In genomic region chr6:5302995-5303622, GRCh38 we compare ENCODE assay signal across 9 cellular contexts. TPM values are rescaled to one million over a fixed set of nuclear protein-coding genes. Genes with fewer than 3 reads are reported as not detected.
DNase-seq lines count a peak whose midpoint lies in the region; ATAC-seq and TF ChIP-seq lines count a peak whose summit lies in the region.
"Had no signal": no experiment of that assay in that cellular context is flagged by ENCODE, and none has a peak within 500 bp of the region (broad histone marks: within the 10 kb centered on the region; RNA-seq: fewer than 3 reads in every experiment).

No MANE protein-coding gene starts in this region.

- peaks cover 52% of the 10 kb centered on the region for H3K4me1 Mint-ChIP-seq in activated CD8-positive, alpha-beta T cell treated with anti-CD3 and anti-CD28 coated beads for 36 hours (ENCODE audit: low read depth)

- TF ChIP-seq CTCF in GM12873 (IDR thresholded peaks at IDR 0.05; ENCODE audit: insufficient read depth, low read depth, low read length, missing control alignments) (peak; percentile 92), epithelial cell of proximal tubule (conservative IDR thresholded peaks at IDR 0.05; ENCODE audit: low read depth, low read length) (peak; percentile 84), parathyroid adenoma (IDR thresholded peaks at IDR 0.05) (peak; percentile 74), coronary artery (IDR thresholded peaks at IDR 0.05) (no peak)
- peak; percentile 46 for TF ChIP-seq CTCF in activated CD8-positive, alpha-beta T cell treated with anti-CD3 and anti-CD28 coated beads for 36 hours (IDR thresholded peaks at IDR 0.05)

- no peak overlapping the region for H3K4me2 ChIP-seq in parathyroid adenoma (ENCODE audit: low read length)

- no peaks in the 10 kb centered on the region for H3K9me3 ChIP-seq in parathyroid adenoma (ENCODE audit: control insufficient read depth, low read length)

- H3K9me3 Mint-ChIP-seq in activated CD8-positive, alpha-beta T cell treated with anti-CD3 and anti-CD28 coated beads for 36 hours, result no peaks in the 10 kb centered on the region
- H3K9me3 Mint-ChIP-seq: activated naive CD4-positive, alpha-beta T cell treated with anti-CD3 and anti-CD28 coated beads, Interleukin-2, amount 50 U/mL, for 24 hours had no signal

- peaks cover 8% of the 10 kb centered on the region for H3K4me1 ChIP-seq in parathyroid adenoma

- H3K9ac ChIP-seq in parathyroid adenoma, result no peak overlapping the region

- H3K36me3 ChIP-seq in H7 (replicated peaks; ENCODE audit: control insufficient read depth, insufficient read depth, low read length) (no peaks in the 10 kb centered on the region), parathyroid adenoma (ENCODE audit: control insufficient read depth, insufficient read depth, low read length) (no peaks in the 10 kb centered on the region)

- peak overlapping the region; percentile 78 for H3K27ac Mint-ChIP-seq in activated CD8-positive, alpha-beta T cell treated with anti-CD3 and anti-CD28 coated beads for 36 hours

- H3K36me3 Mint-ChIP-seq in activated CD8-positive, alpha-beta T cell treated with anti-CD3 and anti-CD28 coated beads for 36 hours (ENCODE audit: low read depth), result no peaks in the 10 kb centered on the region
- H3K36me3 Mint-ChIP-seq: activated naive CD4-positive, alpha-beta T cell treated with anti-CD3 and anti-CD28 coated beads, Interleukin-2, amount 50 U/mL, for 24 hours had no signal

- H3K27ac ChIP-seq in parathyroid adenoma (no peak overlapping the region), coronary artery (no peak overlapping the region)

- POLR2A ChIA-PET in activated CD8-positive, alpha-beta T cell treated with anti-CD3 and anti-CD28 coated beads for 36 hours (lab: Charles Lee), result interaction anchor here (0.8 to 2.4 kb wide), 6 partner anchors 10 to 42 kb away, joined by 3 to 11 read pairs (median 6); partner anchors contain the start of genes FARS2 and LYRM4

- H3K27me3 Mint-ChIP-seq in activated CD8-positive, alpha-beta T cell treated with anti-CD3 and anti-CD28 coated beads for 36 hours, result no peaks in the 10 kb centered on the region
- H3K27me3 Mint-ChIP-seq: activated naive CD4-positive, alpha-beta T cell treated with anti-CD3 and anti-CD28 coated beads, Interleukin-2, amount 50 U/mL, for 24 hours had no signal

- ATAC-seq in activated CD8-positive, alpha-beta T cell treated with anti-CD3 and anti-CD28 coated beads for 36 hours, result peak; percentile 64

- peaks cover 17% of the 10 kb centered on the region for H3K79me2 ChIP-seq in parathyroid adenoma

- peak overlapping the region; percentile 44 for H3K4me3 Mint-ChIP-seq in activated CD8-positive, alpha-beta T cell treated with anti-CD3 and anti-CD28 coated beads for 36 hours

- H3K27me3 ChIP-seq in H7 (ENCODE audit: control insufficient read depth, insufficient read depth, low read length) (no peaks in the 10 kb centered on the region), parathyroid adenoma (ENCODE audit: control insufficient read depth, insufficient read depth, low read length) (no peaks in the 10 kb centered on the region)

- H3K4me3 ChIP-seq in H7 (ENCODE audit: insufficient read depth, low read depth, low read length) (no peak overlapping the region), epithelial cell of proximal tubule (ENCODE audit: low read depth, low read length) (peak overlapping the region; percentile 31), parathyroid adenoma (ENCODE audit: low read depth, low read length) (no peak overlapping the region), coronary artery (no peak overlapping the region)

- intact Hi-C loops in activated CD8-positive, alpha-beta T cell treated with anti-CD3 and anti-CD28 coated beads for 36 hours (cut with micrococcal nuclease), result loop anchor here (2.0 kb wide), 1 partner anchor 160 kb away; no protein-coding TSS in a partner anchor

- peak; percentile 70 for DNase-seq in H7
- peak; percentile 18 for DNase-seq in MV-4-11 (lab: John Stamatoyannopoulos, UW)
- DNase-seq in activated CD8-positive, alpha-beta T cell treated with anti-CD3 and anti-CD28 coated beads for 36 hours, result peak; percentile 74
- DNase-seq in epithelial cell of proximal tubule (ENCODE audit: low read depth), result peak; percentile 37
- no peak for DNase-seq in coronary artery (ENCODE audit: low spot score)
- no peak for DNase-seq in T1000 (lab: John Stamatoyannopoulos, UW)

- no peak overlapping the region for H2AFZ ChIP-seq in parathyroid adenoma

- CTCF ChIA-PET in activated CD8-positive, alpha-beta T cell treated with anti-CD3 and anti-CD28 coated beads for 36 hours (lab: Charles Lee), result interaction anchor here (0.6 to 5.7 kb wide), 34 partner anchors 9 to 519 kb away, joined by 3 to 48 read pairs (median 4); partner anchors contain the start of genes FARS2 and LYRM4

RNA-seq across cellular contexts. Expression of gene FARS2, which starts 41.8 kb away (rescaled TPM):
- total RNA-seq in H7 (2014; rRNA removed; shearing (Covaris generic)), result 21.2 and 27.1 TPM in 2 replicates
- 10 to 100 TPM; 15.7 to 18.5 TPM for total RNA-seq in activated CD8-positive, alpha-beta T cell treated with anti-CD3 and anti-CD28 coated beads for 36 hours
- 7.7 and 17.9 TPM in 2 replicates for total RNA-seq in epithelial cell of proximal tubule

RNA-seq across cellular contexts. Expression of gene LYRM4, which starts 42.4 kb away (rescaled TPM):
- 45.6 and 49.5 TPM in 2 replicates for total RNA-seq in H7 (2014; rRNA removed; shearing (Covaris generic))
- total RNA-seq in activated CD8-positive, alpha-beta T cell treated with anti-CD3 and anti-CD28 coated beads for 36 hours, result 10 to 100 TPM; 43.5 to 50.6 TPM
- 17.8 and 30.7 TPM in 2 replicates for total RNA-seq in epithelial cell of proximal tubule

Comparison
In these comparisons a context has a peak if more than half of its experiments do, and no peak if none do; other contexts are left out.
1. DNase-seq: peak in H7 (single experiment), MV-4-11 (single experiment), activated CD8-positive, alpha-beta T cell treated with anti-CD3 and anti-CD28 coated beads for 36 hours (single experiment) and epithelial cell of proximal tubule (single experiment); none in coronary artery (single experiment) and T1000 (single experiment).